In genomic region chr22:45515678-45516077, GRCh38 we compare ENCODE assay signal across 1 cellular context.
TF ChIP-seq lines count a peak whose summit lies in the region.

No MANE protein-coding gene starts in this region.

TF ChIP-seq in GM23338, 12 proteins besides CTCF, POLR2A, EP300 and RAD21 (continued from another document):
- TF ChIP-seq, protein P1, sequence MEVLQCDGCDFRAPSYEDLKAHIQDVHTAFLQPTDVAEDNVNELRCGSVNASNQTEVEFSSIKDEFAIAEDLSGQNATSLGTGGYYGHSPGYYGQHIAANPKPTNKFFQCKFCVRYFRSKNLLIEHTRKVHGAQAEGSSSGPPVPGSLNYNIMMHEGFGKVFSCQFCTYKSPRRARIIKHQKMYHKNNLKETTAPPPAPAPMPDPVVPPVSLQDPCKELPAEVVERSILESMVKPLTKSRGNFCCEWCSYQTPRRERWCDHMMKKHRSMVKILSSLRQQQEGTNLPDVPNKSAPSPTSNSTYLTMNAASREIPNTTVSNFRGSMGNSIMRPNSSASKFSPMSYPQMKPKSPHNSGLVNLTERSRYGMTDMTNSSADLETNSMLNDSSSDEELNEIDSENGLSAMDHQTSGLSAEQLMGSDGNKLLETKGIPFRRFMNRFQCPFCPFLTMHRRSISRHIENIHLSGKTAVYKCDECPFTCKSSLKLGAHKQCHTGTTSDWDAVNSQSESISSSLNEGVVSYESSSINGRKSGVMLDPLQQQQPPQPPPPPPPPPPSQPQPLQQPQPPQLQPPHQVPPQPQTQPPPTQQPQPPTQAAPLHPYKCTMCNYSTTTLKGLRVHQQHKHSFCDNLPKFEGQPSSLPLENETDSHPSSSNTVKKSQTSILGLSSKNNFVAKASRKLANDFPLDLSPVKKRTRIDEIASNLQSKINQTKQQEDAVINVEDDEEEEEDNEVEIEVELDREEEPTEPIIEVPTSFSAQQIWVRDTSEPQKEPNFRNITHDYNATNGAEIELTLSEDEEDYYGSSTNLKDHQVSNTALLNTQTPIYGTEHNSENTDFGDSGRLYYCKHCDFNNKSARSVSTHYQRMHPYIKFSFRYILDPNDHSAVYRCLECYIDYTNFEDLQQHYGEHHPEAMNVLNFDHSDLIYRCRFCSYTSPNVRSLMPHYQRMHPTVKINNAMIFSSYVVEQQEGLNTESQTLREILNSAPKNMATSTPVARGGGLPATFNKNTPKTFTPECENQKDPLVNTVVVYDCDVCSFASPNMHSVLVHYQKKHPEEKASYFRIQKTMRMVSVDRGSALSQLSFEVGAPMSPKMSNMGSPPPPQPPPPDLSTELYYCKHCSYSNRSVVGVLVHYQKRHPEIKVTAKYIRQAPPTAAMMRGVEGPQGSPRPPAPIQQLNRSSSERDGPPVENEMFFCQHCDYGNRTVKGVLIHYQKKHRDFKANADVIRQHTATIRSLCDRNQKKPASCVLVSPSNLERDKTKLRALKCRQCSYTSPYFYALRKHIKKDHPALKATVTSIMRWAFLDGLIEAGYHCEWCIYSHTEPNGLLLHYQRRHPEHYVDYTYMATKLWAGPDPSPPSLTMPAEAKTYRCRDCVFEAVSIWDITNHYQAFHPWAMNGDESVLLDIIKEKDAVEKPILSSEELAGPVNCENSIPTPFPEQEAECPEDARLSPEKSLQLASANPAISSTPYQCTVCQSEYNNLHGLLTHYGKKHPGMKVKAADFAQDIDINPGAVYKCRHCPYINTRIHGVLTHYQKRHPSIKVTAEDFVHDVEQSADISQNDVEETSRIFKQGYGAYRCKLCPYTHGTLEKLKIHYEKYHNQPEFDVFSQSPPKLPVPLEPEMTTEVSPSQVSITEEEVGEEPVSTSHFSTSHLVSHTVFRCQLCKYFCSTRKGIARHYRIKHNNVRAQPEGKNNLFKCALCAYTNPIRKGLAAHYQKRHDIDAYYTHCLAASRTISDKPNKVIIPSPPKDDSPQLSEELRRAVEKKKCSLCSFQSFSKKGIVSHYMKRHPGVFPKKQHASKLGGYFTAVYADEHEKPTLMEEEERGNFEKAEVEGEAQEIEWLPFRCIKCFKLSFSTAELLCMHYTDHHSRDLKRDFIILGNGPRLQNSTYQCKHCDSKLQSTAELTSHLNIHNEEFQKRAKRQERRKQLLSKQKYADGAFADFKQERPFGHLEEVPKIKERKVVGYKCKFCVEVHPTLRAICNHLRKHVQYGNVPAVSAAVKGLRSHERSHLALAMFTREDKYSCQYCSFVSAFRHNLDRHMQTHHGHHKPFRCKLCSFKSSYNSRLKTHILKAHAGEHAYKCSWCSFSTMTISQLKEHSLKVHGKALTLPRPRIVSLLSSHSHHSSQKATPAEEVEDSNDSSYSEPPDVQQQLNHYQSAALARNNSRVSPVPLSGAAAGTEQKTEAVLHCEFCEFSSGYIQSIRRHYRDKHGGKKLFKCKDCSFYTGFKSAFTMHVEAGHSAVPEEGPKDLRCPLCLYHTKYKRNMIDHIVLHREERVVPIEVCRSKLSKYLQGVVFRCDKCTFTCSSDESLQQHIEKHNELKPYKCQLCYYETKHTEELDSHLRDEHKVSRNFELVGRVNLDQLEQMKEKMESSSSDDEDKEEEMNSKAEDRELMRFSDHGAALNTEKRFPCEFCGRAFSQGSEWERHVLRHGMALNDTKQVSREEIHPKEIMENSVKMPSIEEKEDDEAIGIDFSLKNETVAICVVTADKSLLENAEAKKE (CRISPR knock-in tag; IDR thresholded peaks at IDR 0.05), result no peak
- TF ChIP-seq ZNF114 (CRISPR knock-in tag; IDR thresholded peaks at IDR 0.05) (no peak), ZNF331 (CRISPR knock-in tag; IDR thresholded peaks at IDR 0.05; ENCODE audit: low read depth) (no peak)
- TF ChIP-seq, protein P2, sequence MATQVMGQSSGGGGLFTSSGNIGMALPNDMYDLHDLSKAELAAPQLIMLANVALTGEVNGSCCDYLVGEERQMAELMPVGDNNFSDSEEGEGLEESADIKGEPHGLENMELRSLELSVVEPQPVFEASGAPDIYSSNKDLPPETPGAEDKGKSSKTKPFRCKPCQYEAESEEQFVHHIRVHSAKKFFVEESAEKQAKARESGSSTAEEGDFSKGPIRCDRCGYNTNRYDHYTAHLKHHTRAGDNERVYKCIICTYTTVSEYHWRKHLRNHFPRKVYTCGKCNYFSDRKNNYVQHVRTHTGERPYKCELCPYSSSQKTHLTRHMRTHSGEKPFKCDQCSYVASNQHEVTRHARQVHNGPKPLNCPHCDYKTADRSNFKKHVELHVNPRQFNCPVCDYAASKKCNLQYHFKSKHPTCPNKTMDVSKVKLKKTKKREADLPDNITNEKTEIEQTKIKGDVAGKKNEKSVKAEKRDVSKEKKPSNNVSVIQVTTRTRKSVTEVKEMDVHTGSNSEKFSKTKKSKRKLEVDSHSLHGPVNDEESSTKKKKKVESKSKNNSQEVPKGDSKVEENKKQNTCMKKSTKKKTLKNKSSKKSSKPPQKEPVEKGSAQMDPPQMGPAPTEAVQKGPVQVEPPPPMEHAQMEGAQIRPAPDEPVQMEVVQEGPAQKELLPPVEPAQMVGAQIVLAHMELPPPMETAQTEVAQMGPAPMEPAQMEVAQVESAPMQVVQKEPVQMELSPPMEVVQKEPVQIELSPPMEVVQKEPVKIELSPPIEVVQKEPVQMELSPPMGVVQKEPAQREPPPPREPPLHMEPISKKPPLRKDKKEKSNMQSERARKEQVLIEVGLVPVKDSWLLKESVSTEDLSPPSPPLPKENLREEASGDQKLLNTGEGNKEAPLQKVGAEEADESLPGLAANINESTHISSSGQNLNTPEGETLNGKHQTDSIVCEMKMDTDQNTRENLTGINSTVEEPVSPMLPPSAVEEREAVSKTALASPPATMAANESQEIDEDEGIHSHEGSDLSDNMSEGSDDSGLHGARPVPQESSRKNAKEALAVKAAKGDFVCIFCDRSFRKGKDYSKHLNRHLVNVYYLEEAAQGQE (IDR thresholded peaks at IDR 0.05; ENCODE audit: unreplicated experiment), result no peak
